In genomic region chr10:131954356-131954965, GRCh38 we compare ENCODE assay signal across 16 cellular contexts. TPM values are rescaled to one million over a fixed set of nuclear protein-coding genes. Genes with fewer than 3 reads are reported as not detected.
DNase-seq lines count a peak whose midpoint lies in the region; ATAC-seq and TF ChIP-seq lines count a peak whose summit lies in the region.
"Had no signal": no experiment of that assay in that cellular context is flagged by ENCODE, and none has a peak within 500 bp of the region (broad histone marks: within the 10 kb centered on the region; RNA-seq: fewer than 3 reads in every experiment).

No MANE protein-coding gene starts in this region.

- 49 to 67% (median 55%) methylated on average over 21 of the region's 21 CpGs for WGBS in adrenal gland, 4 donors
- 73 to 87% (median 81%) methylated on average over 21 of the region's 21 CpGs for WGBS in spleen, 5 donors

- H3K27me3 ChIP-seq in adrenal gland = no peaks in the 10 kb centered on the region
- no peaks in the 10 kb centered on the region for H3K27me3 ChIP-seq in spleen (replicated peaks in 1 of 7)

- peaks cover 3% of the 10 kb centered on the region for H3K27me3 Mint-ChIP-seq in nephron progenitor cell (ENCODE audit: low read depth, poor library complexity)
- H3K27me3 Mint-ChIP-seq: B cell; CD4-positive, alpha-beta T cell had no signal

- H3K4me3 ChIP-seq in adrenal gland (no peak overlapping the region), spleen (no peak overlapping the region), coronary artery (no peak overlapping the region)
- H3K4me3 ChIP-seq: GM23338 had no signal

- intact Hi-C loops in cardiac septum (cut with DNase I) (no loop called here), left ventricle myocardium superior (cut with micrococcal nuclease) (no loop called here), adrenal gland (cut with DNase I) (no loop called here), spleen (cut with DNase I; ENCODE audit: low total_unique reads) (no loop called here)

- H3K36me3 Mint-ChIP-seq in nephron progenitor cell (ENCODE audit: low read depth) = peaks cover 88% of the 10 kb centered on the region

- H3K27ac ChIP-seq in adrenal gland = peak overlapping the region in 3 of 5 donors; percentile 42 to 53 (median 44)
- H3K27ac ChIP-seq in spleen = peak overlapping the region in 4 of 8 donors; percentile 1 to 22 (median 14)
- no peak overlapping the region for H3K27ac ChIP-seq in coronary artery

- H3K36me3 ChIP-seq in adrenal gland (replicated peaks in 1 of 2) (peaks cover 0 to 44% of the 10 kb centered on the region in 2 donors), spleen (peaks cover 0 to 85% (median 41%) of the 10 kb centered on the region in 6 donors)

- no peak for TF ChIP-seq POLR2A in adrenal gland (IDR thresholded peaks at IDR 0.05)
- no peak for TF ChIP-seq POLR2A in spleen (IDR thresholded peaks at IDR 0.05)

- H3K4me1 ChIP-seq in adrenal gland (replicated peaks in 1 of 2) (peaks cover 6% of the 10 kb centered on the region in 2 donors), spleen (peaks cover 0 to 6% (median 0%) of the 10 kb centered on the region in 6 donors)

- no peak for ATAC-seq in left ventricle myocardium superior
- ATAC-seq: GM23338 had no signal

- no peak for TF ChIP-seq CTCF in adrenal gland (IDR thresholded peaks at IDR 0.05)
- no peak for TF ChIP-seq CTCF in nephron progenitor cell (IDR thresholded peaks at IDR 0.05)
- no peak for TF ChIP-seq CTCF in spleen (IDR thresholded peaks at IDR 0.05 in 8 of 11, conservative IDR thresholded peaks at IDR 0.05 in 3 of 11)
- no peak for TF ChIP-seq CTCF in coronary artery (IDR thresholded peaks at IDR 0.05)

- H3K9me3 Mint-ChIP-seq in nephron progenitor cell = no peaks in the 10 kb centered on the region
- H3K9me3 Mint-ChIP-seq: CD4-positive, alpha-beta T cell had no signal

- peak overlapping the region; percentile 88 for H3K27ac Mint-ChIP-seq in nephron progenitor cell
- H3K27ac Mint-ChIP-seq: B cell; CD4-positive, alpha-beta T cell had no signal

- H3K4me1 Mint-ChIP-seq in nephron progenitor cell = no peaks in the 10 kb centered on the region
- H3K4me1 Mint-ChIP-seq: B cell, GM23338 had no signal

- H3K9me3 ChIP-seq in adrenal gland (replicated peaks in 1 of 3) (no peaks in the 10 kb centered on the region), spleen (no peaks in the 10 kb centered on the region)

- H3K4me3 Mint-ChIP-seq in nephron progenitor cell = no peak overlapping the region
- H3K4me3 Mint-ChIP-seq: B cell; CD4-positive, alpha-beta T cell; GM23338 had no signal

- DNase-seq in cardiac septum (ENCODE audit: low spot score) = peak; percentile 47
- no peak for DNase-seq in left ventricle myocardium superior
- DNase-seq in adrenal gland = peak; percentile 52 to 86 (median 82)
- no peak for DNase-seq in nephron progenitor cell
- DNase-seq in spleen = peak; percentile 73
- no peak for DNase-seq in DMS53 (lab: John Stamatoyannopoulos, UW)
- no peak for DNase-seq in coronary artery (ENCODE audit: low spot score)
- no peak for DNase-seq in hippocampal formation (lab: John Stamatoyannopoulos, UW)
- DNase-seq: Calu3; CD4-positive, alpha-beta T cell; DMS 273 treated with DMSO at 0.1 percent for 48 hours; DMS79; H7 had no signal

RNA-seq across cellular contexts. Expression of gene BNIP3, which starts 27.3 kb away (rescaled TPM):
- total RNA-seq in cardiac septum (112 TPM), left ventricle myocardium superior (142 TPM), adrenal gland (100 to 1,000 TPM in 4 of 8 donors, 10 to 100 TPM in 4; 34.9 to 132 (median 96.4) TPM), spleen (10 to 100 TPM; 13.9 to 42.6 (median 36.9) TPM)
- polyA plus RNA-seq in adrenal gland (10 to 100 TPM; 14.2 to 57.3 (median 14.7) TPM), spleen (1 to 10 TPM; 4.2 to 8.4 (median 6.4) TPM)
- total RNA-seq: HT-29 had no signal

RNA-seq across cellular contexts. Expression of gene PPP2R2D, which starts 53.7 kb away (rescaled TPM):
- total RNA-seq in cardiac septum (35.3 TPM), left ventricle myocardium superior (43.1 TPM), adrenal gland (10 to 100 TPM; 37.8 to 83.2 (median 53.0) TPM), spleen (10 to 100 TPM; 28.0 to 41.2 (median 35.3) TPM)
- polyA plus RNA-seq in adrenal gland (10 to 100 TPM; 47.1 to 79.5 (median 63.3) TPM), spleen (10 to 100 TPM; 15.6 to 21.0 (median 17.3) TPM)

Comparison
In these comparisons a context has a peak if more than half of its experiments do, and no peak if none do; other contexts are left out.
1. DNase-seq: peak in cardiac septum (single experiment), adrenal gland (7 of 7) and spleen (single experiment); none in left ventricle myocardium superior (single experiment), nephron progenitor cell (single experiment), DMS53 (single experiment), coronary artery (single experiment) and hippocampal formation (0 of 2).
2. H3K27ac ChIP-seq: peak in adrenal gland (3 of 5); none in coronary artery (0 of 2).